ENCODE assay signal across 1 cellular context in genomic region chr6:36423101-36423824, GRCh38.
TF ChIP-seq lines count a peak whose summit lies in the region.

No MANE protein-coding gene starts in this region.

TF ChIP-seq in HEK293, 187 proteins besides CTCF, POLR2A, EP300 and RAD21 (continued from another document and continues in another):
- TF ChIP-seq ZNF571 (tag by site-specific recombination; IDR thresholded peaks at IDR 0.05) (no peak), PRDM6 (tag by site-specific recombination; IDR thresholded peaks at IDR 0.05) (no peak), ZNF600 (tag by site-specific recombination; IDR thresholded peaks at IDR 0.05) (peak; percentile 77), ZNF157 (tag by site-specific recombination; IDR thresholded peaks at IDR 0.05) (no peak), ZNF140 (tag by site-specific recombination; IDR thresholded peaks at IDR 0.05) (no peak), MYNN (tag by site-specific recombination; IDR thresholded peaks at IDR 0.05; ENCODE audit: borderline replicate concordance) (no peak; the same call in 1 of the 2 replicates), GLIS1 (tag by site-specific recombination; IDR thresholded peaks at IDR 0.05) (no peak), GLIS2 (tag by site-specific recombination; IDR thresholded peaks at IDR 0.05) (peak; percentile 11; the same call in 1 of the 2 replicates), ZEB2 (tag by site-specific recombination; IDR thresholded peaks at IDR 0.05) (peak; percentile 65; the same call in 1 of the 2 replicates), ZNF521 (tag by site-specific recombination; IDR thresholded peaks at IDR 0.05) (no peak), ZNF26 (tag by site-specific recombination; IDR thresholded peaks at IDR 0.05) (no peak), ZNF121 (tag by site-specific recombination; IDR thresholded peaks at IDR 0.05) (no peak), ZNF624 (tag by site-specific recombination; IDR thresholded peaks at IDR 0.05) (no peak), ZNF423 (tag by site-specific recombination; IDR thresholded peaks at IDR 0.05) (no peak), YY2 (tag by site-specific recombination; IDR thresholded peaks at IDR 0.05) (no peak), ZNF146 (tag by site-specific recombination; IDR thresholded peaks at IDR 0.05) (no peak), ZNF585B (tag by site-specific recombination; IDR thresholded peaks at IDR 0.05) (no peak), REPIN1 (tag by site-specific recombination; IDR thresholded peaks at IDR 0.05; ENCODE audit: low read depth) (no peak), BCL6B (tag by site-specific recombination; IDR thresholded peaks at IDR 0.05) (no peak), PBX3 (CRISPR knock-in tag; IDR thresholded peaks at IDR 0.05) (peak; percentile 95), ZNF112 (tag by site-specific recombination; IDR thresholded peaks at IDR 0.05) (no peak), ZNF610 (tag by site-specific recombination; IDR thresholded peaks at IDR 0.05; ENCODE audit: borderline replicate concordance) (0 out of 2 replicates have a peak, but pooled peaks have one; percentile 48), ZNF324 (tag by site-specific recombination; IDR thresholded peaks at IDR 0.05) (no peak), ZSCAN30 (tag by site-specific recombination; IDR thresholded peaks at IDR 0.05) (no peak; the same call in 1 of the 2 replicates), ZNF776 (tag by site-specific recombination; IDR thresholded peaks at IDR 0.05; ENCODE audit: borderline replicate concordance) (no peak), ZNF704 (tag by site-specific recombination; IDR thresholded peaks at IDR 0.05) (no peak), ZSCAN16 (tag by site-specific recombination; IDR thresholded peaks at IDR 0.05) (no peak), ZNF350 (tag by site-specific recombination; IDR thresholded peaks at IDR 0.05) (no peak), ZNF416 (tag by site-specific recombination; IDR thresholded peaks at IDR 0.05) (no peak), ZNF292 (tag by site-specific recombination; IDR thresholded peaks at IDR 0.05; ENCODE audit: borderline replicate concordance, low read depth) (no peak), ZXDB (tag by site-specific recombination; IDR thresholded peaks at IDR 0.05) (no peak)
- TF ChIP-seq, protein P1, sequence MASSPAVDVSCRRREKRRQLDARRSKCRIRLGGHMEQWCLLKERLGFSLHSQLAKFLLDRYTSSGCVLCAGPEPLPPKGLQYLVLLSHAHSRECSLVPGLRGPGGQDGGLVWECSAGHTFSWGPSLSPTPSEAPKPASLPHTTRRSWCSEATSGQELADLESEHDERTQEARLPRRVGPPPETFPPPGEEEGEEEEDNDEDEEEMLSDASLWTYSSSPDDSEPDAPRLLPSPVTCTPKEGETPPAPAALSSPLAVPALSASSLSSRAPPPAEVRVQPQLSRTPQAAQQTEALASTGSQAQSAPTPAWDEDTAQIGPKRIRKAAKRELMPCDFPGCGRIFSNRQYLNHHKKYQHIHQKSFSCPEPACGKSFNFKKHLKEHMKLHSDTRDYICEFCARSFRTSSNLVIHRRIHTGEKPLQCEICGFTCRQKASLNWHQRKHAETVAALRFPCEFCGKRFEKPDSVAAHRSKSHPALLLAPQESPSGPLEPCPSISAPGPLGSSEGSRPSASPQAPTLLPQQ (tag by site-specific recombination; IDR thresholded peaks at IDR 0.05) = peak; percentile 53; the same call in 1 of the 2 replicates
- TF ChIP-seq, protein P2, sequence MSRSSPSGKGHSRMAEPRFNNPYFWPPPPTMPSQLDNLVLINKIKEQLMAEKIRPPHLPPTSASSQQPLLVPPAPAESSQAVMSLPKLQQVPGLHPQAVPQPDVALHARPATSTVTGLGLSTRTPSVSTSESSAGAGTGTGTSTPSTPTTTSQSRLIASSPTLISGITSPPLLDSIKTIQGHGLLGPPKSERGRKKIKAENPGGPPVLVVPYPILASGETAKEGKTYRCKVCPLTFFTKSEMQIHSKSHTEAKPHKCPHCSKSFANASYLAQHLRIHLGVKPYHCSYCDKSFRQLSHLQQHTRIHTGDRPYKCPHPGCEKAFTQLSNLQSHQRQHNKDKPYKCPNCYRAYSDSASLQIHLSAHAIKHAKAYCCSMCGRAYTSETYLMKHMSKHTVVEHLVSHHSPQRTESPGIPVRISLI (tag by site-specific recombination; IDR thresholded peaks at IDR 0.05) = no peak
- TF ChIP-seq, protein P3, sequence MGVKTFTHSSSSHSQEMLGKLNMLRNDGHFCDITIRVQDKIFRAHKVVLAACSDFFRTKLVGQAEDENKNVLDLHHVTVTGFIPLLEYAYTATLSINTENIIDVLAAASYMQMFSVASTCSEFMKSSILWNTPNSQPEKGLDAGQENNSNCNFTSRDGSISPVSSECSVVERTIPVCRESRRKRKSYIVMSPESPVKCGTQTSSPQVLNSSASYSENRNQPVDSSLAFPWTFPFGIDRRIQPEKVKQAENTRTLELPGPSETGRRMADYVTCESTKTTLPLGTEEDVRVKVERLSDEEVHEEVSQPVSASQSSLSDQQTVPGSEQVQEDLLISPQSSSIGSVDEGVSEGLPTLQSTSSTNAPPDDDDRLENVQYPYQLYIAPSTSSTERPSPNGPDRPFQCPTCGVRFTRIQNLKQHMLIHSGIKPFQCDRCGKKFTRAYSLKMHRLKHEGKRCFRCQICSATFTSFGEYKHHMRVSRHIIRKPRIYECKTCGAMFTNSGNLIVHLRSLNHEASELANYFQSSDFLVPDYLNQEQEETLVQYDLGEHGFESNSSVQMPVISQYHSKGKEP (tag by site-specific recombination; IDR thresholded peaks at IDR 0.05) = no peak
- TF ChIP-seq, protein P4, sequence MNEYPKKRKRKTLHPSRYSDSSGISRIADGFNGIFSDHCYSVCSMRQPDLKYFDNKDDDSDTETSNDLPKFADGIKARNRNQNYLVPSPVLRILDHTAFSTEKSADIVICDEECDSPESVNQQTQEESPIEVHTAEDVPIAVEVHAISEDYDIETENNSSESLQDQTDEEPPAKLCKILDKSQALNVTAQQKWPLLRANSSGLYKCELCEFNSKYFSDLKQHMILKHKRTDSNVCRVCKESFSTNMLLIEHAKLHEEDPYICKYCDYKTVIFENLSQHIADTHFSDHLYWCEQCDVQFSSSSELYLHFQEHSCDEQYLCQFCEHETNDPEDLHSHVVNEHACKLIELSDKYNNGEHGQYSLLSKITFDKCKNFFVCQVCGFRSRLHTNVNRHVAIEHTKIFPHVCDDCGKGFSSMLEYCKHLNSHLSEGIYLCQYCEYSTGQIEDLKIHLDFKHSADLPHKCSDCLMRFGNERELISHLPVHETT (tag by site-specific recombination; IDR thresholded peaks at IDR 0.05) = no peak
- TF ChIP-seq, protein P5, sequence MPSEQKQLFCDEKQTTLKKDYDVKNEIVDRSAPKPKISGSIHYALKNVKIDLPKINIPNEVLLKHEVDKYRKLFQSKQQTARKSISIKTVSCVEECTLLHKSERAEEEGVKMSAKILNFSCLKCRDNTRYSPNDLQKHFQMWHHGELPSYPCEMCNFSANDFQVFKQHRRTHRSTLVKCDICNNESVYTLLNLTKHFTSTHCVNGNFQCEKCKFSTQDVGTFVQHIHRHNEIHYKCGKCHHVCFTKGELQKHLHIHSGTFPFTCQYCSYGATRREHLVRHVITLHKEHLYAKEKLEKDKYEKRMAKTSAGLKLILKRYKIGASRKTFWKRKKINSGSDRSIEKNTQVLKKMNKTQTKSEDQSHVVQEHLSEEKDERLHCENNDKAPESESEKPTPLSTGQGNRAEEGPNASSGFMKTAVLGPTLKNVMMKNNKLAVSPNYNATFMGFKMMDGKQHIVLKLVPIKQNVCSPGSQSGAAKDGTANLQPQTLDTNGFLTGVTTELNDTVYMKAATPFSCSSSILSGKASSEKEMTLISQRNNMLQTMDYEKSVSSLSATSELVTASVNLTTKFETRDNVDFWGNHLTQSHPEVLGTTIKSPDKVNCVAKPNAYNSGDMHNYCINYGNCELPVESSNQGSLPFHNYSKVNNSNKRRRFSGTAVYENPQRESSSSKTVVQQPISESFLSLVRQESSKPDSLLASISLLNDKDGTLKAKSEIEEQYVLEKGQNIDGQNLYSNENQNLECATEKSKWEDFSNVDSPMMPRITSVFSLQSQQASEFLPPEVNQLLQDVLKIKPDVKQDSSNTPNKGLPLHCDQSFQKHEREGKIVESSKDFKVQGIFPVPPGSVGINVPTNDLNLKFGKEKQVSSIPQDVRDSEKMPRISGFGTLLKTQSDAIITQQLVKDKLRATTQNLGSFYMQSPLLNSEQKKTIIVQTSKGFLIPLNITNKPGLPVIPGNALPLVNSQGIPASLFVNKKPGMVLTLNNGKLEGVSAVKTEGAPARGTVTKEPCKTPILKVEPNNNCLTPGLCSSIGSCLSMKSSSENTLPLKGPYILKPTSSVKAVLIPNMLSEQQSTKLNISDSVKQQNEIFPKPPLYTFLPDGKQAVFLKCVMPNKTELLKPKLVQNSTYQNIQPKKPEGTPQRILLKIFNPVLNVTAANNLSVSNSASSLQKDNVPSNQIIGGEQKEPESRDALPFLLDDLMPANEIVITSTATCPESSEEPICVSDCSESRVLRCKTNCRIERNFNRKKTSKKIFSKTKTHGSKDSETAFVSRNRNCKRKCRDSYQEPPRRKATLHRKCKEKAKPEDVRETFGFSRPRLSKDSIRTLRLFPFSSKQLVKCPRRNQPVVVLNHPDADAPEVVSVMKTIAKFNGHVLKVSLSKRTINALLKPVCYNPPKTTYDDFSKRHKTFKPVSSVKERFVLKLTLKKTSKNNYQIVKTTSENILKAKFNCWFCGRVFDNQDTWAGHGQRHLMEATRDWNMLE (tag by site-specific recombination; conservative IDR thresholded peaks at IDR 0.05; ENCODE audit: low read depth) = no peak
- TF ChIP-seq, protein P6, sequence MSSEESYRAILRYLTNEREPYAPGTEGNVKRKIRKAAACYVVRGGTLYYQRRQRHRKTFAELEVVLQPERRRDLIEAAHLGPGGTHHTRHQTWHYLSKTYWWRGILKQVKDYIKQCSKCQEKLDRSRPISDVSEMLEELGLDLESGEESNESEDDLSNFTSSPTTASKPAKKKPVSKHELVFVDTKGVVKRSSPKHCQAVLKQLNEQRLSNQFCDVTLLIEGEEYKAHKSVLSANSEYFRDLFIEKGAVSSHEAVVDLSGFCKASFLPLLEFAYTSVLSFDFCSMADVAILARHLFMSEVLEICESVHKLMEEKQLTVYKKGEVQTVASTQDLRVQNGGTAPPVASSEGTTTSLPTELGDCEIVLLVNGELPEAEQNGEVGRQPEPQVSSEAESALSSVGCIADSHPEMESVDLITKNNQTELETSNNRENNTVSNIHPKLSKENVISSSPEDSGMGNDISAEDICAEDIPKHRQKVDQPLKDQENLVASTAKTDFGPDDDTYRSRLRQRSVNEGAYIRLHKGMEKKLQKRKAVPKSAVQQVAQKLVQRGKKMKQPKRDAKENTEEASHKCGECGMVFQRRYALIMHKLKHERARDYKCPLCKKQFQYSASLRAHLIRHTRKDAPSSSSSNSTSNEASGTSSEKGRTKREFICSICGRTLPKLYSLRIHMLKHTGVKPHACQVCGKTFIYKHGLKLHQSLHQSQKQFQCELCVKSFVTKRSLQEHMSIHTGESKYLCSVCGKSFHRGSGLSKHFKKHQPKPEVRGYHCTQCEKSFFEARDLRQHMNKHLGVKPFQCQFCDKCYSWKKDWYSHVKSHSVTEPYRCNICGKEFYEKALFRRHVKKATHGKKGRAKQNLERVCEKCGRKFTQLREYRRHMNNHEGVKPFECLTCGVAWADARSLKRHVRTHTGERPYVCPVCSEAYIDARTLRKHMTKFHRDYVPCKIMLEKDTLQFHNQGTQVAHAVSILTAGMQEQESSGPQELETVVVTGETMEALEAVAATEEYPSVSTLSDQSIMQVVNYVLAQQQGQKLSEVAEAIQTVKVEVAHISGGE (tag by site-specific recombination; conservative IDR thresholded peaks at IDR 0.05; ENCODE audit: low read depth) = no peak
